In the genomic region with DNA sequence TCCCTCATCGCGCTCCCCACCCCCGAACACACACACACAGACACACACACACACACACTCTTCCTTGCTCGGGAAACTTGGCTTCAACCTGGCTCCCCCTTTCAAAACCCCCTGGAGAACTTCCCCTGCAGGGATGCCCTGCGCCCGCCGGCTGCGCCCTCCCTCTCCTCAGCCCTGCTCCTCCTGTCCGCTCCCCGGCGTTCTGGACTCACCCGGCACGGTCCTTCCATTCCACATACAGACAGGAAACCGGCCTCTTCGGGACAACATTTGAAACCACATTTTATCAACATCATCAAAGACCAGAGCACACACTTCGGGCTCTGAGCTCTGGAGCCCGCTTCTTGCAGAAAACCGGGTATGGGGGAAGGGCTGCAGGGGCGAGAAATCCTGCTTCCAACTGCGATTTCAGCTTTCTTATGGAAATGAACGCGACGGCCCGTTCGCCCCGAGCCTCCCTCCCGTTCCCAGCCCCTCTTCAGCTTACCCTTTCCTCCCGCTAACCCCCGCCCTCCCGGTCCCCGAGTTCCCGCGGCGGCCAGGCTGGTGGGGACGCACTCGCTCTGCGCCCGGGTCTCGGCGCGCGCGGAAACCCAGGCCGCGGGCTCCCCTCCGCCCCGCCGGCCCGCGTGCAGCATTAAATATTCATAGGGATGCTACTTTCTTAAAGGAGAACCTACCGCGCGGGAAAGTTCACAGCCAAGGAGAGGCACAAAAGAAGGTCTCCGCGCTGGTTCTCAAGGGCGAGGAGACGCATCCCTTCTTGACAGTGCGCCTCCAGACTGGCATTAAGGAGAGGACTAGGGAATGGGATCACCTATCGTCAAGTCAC, we compare ENCODE assay signal across 9 cellular contexts. TPM values are rescaled to one million over a fixed set of nuclear protein-coding genes. Genes with fewer than 3 reads are reported as not detected.
DNase-seq lines count a peak whose midpoint lies in the region; ATAC-seq and TF ChIP-seq lines count a peak whose summit lies in the region.
"Had no signal": no experiment of that assay in that cellular context is flagged by ENCODE, and none has a peak within 500 bp of the region (broad histone marks: within the 10 kb centered on the region; RNA-seq: fewer than 3 reads in every experiment).

No MANE protein-coding gene starts in this region.

- POLR2A ChIA-PET in naive thymus-derived CD8-positive, alpha-beta T cell (lab: Charles Lee) = no interaction called here

- H3K36me3 ChIP-seq in H7 (replicated peaks; ENCODE audit: control insufficient read depth, insufficient read depth, low read length) = no peaks in the 10 kb centered on the region

- peak overlapping the region in 1 of 10 donors; percentile 40 for H3K27ac Mint-ChIP-seq in naive thymus-derived CD8-positive, alpha-beta T cell

- H3K4me3 ChIP-seq in H7 (ENCODE audit: insufficient read depth, low read depth, low read length) = peak overlapping the region; percentile 59

- no peak for TF ChIP-seq CTCF in 22Rv1 (IDR thresholded peaks at IDR 0.05)

- H3K27me3 ChIP-seq in H7 (ENCODE audit: control insufficient read depth, insufficient read depth, low read length) = peaks cover 83% of the 10 kb centered on the region

- H3K36me3 Mint-ChIP-seq in naive thymus-derived CD8-positive, alpha-beta T cell = peaks cover 0 to 2% (median 0%) of the 10 kb centered on the region in 3 donors

- no peaks in the 10 kb centered on the region for H3K9me3 Mint-ChIP-seq in naive thymus-derived CD8-positive, alpha-beta T cell

- H3K4me3 Mint-ChIP-seq in naive thymus-derived CD8-positive, alpha-beta T cell = peak overlapping the region in 8 of 10 donors; percentile 37 to 72 (median 59)

- ATAC-seq in naive thymus-derived CD8-positive, alpha-beta T cell = no peak
- ATAC-seq in HG02885 (IDR thresholded peaks at IDR 0.05; ENCODE audit: poor library complexity, unreplicated experiment) = no peak
- no peak for ATAC-seq in GM21390 (IDR thresholded peaks at IDR 0.05; ENCODE audit: unreplicated experiment)

- H3K27me3 Mint-ChIP-seq in naive thymus-derived CD8-positive, alpha-beta T cell = peaks cover 35 to 82% (median 58%) of the 10 kb centered on the region in 5 donors

- H3K4me1 Mint-ChIP-seq in naive thymus-derived CD8-positive, alpha-beta T cell = peaks cover 0 to 14% (median 11%) of the 10 kb centered on the region in 4 donors

- H3K27ac ChIP-seq in 22Rv1 (peak overlapping the region; percentile 49; the same call in 1 of the 2 replicates), caudate nucleus (ENCODE audit: low read depth, low read length) (peak overlapping the region; percentile 93)

- DNase-seq in H7 (peak; percentile 95), caudate nucleus (lab: John Stamatoyannopoulos, UW) (peak in 39 of 61 donors; percentile 11 to 82 (median 60)), NCI-H146 treated with DMSO at 0.1 percent for 48 hours (lab: John Stamatoyannopoulos, UW; ENCODE audit: unreplicated experiment) (no peak), middle frontal gyrus (ENCODE audit: extremely low spot score, low spot score) (no peak)
- DNase-seq in naive thymus-derived CD8-positive, alpha-beta T cell = no peak
- DNase-seq: stimulated activated CD4-positive, alpha-beta T cell treated with anti-CD3 and anti-CD28 coated beads, Interleukin-12 subunit alpha, Interleukin-12 subunit beta, amount 100 ng/mL, for 4 hours had no signal

RNA-seq across cellular contexts. Expression of a gene that starts 18.3 kb away (rescaled TPM):
- not detected in 2 replicates for total RNA-seq in H7 (2014; rRNA removed; shearing (Covaris generic))
- total RNA-seq in naive thymus-derived CD8-positive, alpha-beta T cell = not detected
- polyA plus RNA-seq in naive thymus-derived CD8-positive, alpha-beta T cell = not detected

Comparison
In these comparisons a context has a peak if more than half of its experiments do, and no peak if none do; other contexts are left out.
1. DNase-seq: peak in H7 (single experiment) and caudate nucleus (39 of 61); none in naive thymus-derived CD8-positive, alpha-beta T cell (0 of 10), NCI-H146 treated with DMSO at 0.1 percent for 48 hours (single experiment) and middle frontal gyrus (single experiment).